Comparison of ENCODE assay signal across 15 cellular contexts in the genomic region with DNA sequence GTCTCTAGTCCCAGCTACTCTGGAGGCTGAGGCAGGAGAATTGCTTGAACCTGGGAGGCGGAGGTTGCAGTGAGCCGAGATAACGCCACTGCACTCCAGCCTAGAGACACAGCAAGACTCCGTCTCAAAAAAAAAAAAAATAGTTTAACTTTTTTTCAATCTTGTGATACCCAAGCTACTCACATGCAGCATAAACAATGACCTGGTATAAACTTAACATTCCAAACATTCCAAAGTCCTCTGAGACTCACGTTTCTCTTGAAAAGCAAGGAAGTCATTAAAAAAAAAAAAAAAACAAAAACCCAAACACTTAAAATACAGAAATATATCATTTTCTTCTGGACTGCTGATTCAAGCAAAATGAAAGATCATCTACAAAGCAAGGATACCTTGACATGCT. TPM values are rescaled to one million over a fixed set of nuclear protein-coding genes. Genes with fewer than 3 reads are reported as not detected.
DNase-seq lines count a peak whose midpoint lies in the region; ATAC-seq, FAIRE-seq and TF ChIP-seq lines count a peak whose summit lies in the region.
"Had no signal": no experiment of that assay in that cellular context is flagged by ENCODE, and none has a peak within 500 bp of the region (broad histone marks: within the 10 kb centered on the region; RNA-seq: fewer than 3 reads in every experiment).

No MANE protein-coding gene starts in this region.

- H3K4me3 ChIP-seq in choroid plexus epithelial cell (ENCODE audit: low read depth, low read length) (no peak overlapping the region), foreskin fibroblast (ENCODE audit: low read depth in 1 of 2, low read length in 2 of 2) (no peak overlapping the region)

- peak; percentile 39 for DNase-seq in AG08396 (ENCODE audit: low spot score)
- DNase-seq in HTR-8/SVneo (ENCODE audit: insufficient read length, low spot score), result peak; percentile 28
- DNase-seq in choroid plexus epithelial cell (ENCODE audit: low read depth), result peak; percentile 81
- DNase-seq in left kidney (ENCODE audit: low read depth, low spot score), result peak; percentile 46
- no peak for DNase-seq in NCI-H446 treated with DMSO at 0.1 percent for 48 hours (lab: John Stamatoyannopoulos, UW)
- no peak for DNase-seq in foreskin fibroblast
- DNase-seq in left colon, result no peak
- no peak for DNase-seq in hepatic stellate cell (ENCODE audit: low spot score)
- DNase-seq: activated B cell treated with CpG ODN at 0.5 μM for 24 hours; activated gamma-delta T cell treated with Interleukin-2 at 50 U/mL for 16 hours; brain microvascular endothelial cell; DMS153; hypothalamus; stimulated activated CD4-positive, alpha-beta T cell treated with anti-CD3 and anti-CD28 coated beads, Interleukin-12 subunit alpha, Interleukin-12 subunit beta, amount 100 ng/mL, for 4 hours had no signal

- no peak for FAIRE-seq in HTR-8/SVneo (lab: Jason Lieb, UNC)

- ATAC-seq in left colon, result no peak

- intact Hi-C loops in left colon (cut with DNase I, micrococcal nuclease), result no loop called here

- no peak for TF ChIP-seq CTCF in choroid plexus epithelial cell (conservative IDR thresholded peaks at IDR 0.05; ENCODE audit: low read depth, low read length)
- TF ChIP-seq CTCF in foreskin fibroblast (IDR thresholded peaks at IDR 0.05; ENCODE audit: low read depth, low read length), result no peak

RNA-seq across cellular contexts. Expression of a gene that starts 14.3 kb away (rescaled TPM):
- total RNA-seq in left colon, result 10 to 100 TPM; 15.2 to 22.4 TPM

RNA-seq across cellular contexts. Expression of a gene that starts 14.4 kb away (rescaled TPM):
- under 1 TPM in 1 of 2 donors, not detected in 1; 0.67 TPM for total RNA-seq in left colon
- total RNA-seq: activated B cell treated with CpG ODN at 0.5 μM for 24 hours, HT-29 had no signal

RNA-seq across cellular contexts. Expression of a gene that starts 20.8 kb away (rescaled TPM):
- total RNA-seq in left colon, result 10 to 100 TPM; 39.2 to 39.6 TPM

Comparison
In these comparisons a context has a peak if more than half of its experiments do, and no peak if none do; other contexts are left out.
1. DNase-seq: peak in AG08396 (single experiment), HTR-8/SVneo (single experiment), choroid plexus epithelial cell (single experiment) and left kidney (single experiment); none in NCI-H446 treated with DMSO at 0.1 percent for 48 hours (single experiment), foreskin fibroblast (0 of 2), left colon (0 of 2) and hepatic stellate cell (single experiment).